In the genomic region with DNA sequence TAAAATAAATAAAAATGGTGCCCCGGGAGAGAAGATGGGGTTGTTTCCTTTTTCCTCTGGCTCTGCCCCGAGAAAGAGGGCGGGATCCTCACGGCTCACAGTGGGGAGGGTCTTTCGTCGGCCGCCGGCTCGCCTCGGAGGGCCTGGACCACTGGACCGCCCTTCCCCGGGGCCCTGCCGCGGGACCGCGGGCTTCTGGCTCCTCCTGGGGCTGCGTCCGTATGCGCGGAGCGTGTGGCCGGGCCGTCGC, we compare ENCODE assay signal across 1 cellular context.
A peak's percentile ranks its signal among the peaks of the same experiment; 100 is the strongest.
TF ChIP-seq lines count a peak whose summit lies in the region.

No MANE protein-coding gene starts in this region.

TF ChIP-seq in HepG2, 621 proteins besides CTCF, POLR2A, EP300 and RAD21 (continued from another document and continues in another):
- TF ChIP-seq, protein P1, sequence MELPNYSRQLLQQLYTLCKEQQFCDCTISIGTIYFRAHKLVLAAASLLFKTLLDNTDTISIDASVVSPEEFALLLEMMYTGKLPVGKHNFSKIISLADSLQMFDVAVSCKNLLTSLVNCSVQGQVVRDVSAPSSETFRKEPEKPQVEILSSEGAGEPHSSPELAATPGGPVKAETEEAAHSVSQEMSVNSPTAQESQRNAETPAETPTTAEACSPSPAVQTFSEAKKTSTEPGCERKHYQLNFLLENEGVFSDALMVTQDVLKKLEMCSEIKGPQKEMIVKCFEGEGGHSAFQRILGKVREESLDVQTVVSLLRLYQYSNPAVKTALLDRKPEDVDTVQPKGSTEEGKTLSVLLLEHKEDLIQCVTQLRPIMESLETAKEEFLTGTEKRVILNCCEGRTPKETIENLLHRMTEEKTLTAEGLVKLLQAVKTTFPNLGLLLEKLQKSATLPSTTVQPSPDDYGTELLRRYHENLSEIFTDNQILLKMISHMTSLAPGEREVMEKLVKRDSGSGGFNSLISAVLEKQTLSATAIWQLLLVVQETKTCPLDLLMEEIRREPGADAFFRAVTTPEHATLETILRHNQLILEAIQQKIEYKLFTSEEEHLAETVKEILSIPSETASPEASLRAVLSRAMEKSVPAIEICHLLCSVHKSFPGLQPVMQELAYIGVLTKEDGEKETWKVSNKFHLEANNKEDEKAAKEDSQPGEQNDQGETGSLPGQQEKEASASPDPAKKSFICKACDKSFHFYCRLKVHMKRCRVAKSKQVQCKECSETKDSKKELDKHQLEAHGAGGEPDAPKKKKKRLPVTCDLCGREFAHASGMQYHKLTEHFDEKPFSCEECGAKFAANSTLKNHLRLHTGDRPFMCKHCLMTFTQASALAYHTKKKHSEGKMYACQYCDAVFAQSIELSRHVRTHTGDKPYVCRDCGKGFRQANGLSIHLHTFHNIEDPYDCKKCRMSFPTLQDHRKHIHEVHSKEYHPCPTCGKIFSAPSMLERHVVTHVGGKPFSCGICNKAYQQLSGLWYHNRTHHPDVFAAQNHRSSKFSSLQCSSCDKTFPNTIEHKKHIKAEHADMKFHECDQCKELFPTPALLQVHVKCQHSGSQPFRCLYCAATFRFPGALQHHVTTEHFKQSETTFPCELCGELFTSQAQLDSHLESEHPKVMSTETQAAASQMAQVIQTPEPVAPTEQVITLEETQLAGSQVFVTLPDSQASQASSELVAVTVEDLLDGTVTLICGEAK (IDR thresholded peaks at IDR 0.05), result no peak
- TF ChIP-seq, protein P1 (CRISPR knock-in tag; IDR thresholded peaks at IDR 0.05), result 0 out of 2 replicates have a peak, but pooled peaks have one; percentile 3
- TF ChIP-seq ZFP41 (CRISPR knock-in tag; IDR thresholded peaks at IDR 0.05; ENCODE audit: borderline replicate concordance), result no peak
- TF ChIP-seq ZNF790 (CRISPR knock-in tag; IDR thresholded peaks at IDR 0.05; ENCODE audit: borderline replicate concordance), result peak; percentile 83; the same call in 1 of the 2 replicates
- 0 out of 2 replicates have a peak, but pooled peaks have one; percentile 52 for TF ChIP-seq ZNF557 (CRISPR knock-in tag; IDR thresholded peaks at IDR 0.05)
- peak; percentile 99 for TF ChIP-seq AGO2 (optimal IDR thresholded peaks at IDR 0.05; ENCODE audit: low read depth, low read length)
- TF ChIP-seq, protein P2, sequence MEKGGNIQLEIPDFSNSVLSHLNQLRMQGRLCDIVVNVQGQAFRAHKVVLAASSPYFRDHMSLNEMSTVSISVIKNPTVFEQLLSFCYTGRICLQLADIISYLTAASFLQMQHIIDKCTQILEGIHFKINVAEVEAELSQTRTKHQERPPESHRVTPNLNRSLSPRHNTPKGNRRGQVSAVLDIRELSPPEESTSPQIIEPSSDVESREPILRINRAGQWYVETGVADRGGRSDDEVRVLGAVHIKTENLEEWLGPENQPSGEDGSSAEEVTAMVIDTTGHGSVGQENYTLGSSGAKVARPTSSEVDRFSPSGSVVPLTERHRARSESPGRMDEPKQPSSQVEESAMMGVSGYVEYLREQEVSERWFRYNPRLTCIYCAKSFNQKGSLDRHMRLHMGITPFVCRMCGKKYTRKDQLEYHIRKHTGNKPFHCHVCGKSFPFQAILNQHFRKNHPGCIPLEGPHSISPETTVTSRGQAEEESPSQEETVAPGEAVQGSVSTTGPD (CRISPR knock-in tag; IDR thresholded peaks at IDR 0.05), result no peak
- peak; percentile 68; the same call in 1 of the 2 replicates for TF ChIP-seq ZNF563 (CRISPR knock-in tag; IDR thresholded peaks at IDR 0.05)
- TF ChIP-seq, protein P3, sequence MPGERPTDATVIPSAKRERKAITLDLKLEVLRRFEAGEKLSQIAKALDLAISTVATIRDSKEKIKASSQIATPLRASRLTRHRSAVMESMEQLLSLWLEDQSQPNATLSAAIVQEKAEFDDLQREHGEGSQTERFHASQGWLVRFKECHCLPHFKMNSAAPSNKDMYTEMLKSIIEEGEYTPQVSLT (CRISPR knock-in tag; IDR thresholded peaks at IDR 0.05; ENCODE audit: borderline replicate concordance, low read depth), result 0 out of 2 replicates have a peak, but pooled peaks have one; percentile 43
- TF ChIP-seq PHF21A (CRISPR knock-in tag; IDR thresholded peaks at IDR 0.05), result no peak
- TF ChIP-seq, protein P4, sequence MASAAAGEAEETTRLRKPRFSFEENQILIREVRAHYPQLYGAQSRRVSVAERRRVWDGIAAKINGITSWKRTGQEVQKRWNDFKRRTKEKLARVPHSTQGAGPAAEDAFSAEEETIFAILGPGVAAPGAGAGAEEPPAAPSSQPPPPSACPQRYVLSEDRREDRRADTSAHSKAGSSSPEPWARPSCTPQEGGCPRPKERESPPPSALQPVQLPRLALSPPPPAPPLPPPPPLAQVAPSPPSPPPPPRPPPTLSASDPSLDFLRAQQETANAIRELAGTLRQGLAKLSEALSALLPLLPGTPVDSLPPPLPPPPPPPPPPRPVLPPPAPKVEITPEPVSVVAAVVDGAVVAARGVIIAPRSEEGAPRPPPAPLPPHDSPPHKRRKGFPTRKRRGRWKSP (CRISPR knock-in tag; IDR thresholded peaks at IDR 0.05), result no peak
- TF ChIP-seq, protein P5, sequence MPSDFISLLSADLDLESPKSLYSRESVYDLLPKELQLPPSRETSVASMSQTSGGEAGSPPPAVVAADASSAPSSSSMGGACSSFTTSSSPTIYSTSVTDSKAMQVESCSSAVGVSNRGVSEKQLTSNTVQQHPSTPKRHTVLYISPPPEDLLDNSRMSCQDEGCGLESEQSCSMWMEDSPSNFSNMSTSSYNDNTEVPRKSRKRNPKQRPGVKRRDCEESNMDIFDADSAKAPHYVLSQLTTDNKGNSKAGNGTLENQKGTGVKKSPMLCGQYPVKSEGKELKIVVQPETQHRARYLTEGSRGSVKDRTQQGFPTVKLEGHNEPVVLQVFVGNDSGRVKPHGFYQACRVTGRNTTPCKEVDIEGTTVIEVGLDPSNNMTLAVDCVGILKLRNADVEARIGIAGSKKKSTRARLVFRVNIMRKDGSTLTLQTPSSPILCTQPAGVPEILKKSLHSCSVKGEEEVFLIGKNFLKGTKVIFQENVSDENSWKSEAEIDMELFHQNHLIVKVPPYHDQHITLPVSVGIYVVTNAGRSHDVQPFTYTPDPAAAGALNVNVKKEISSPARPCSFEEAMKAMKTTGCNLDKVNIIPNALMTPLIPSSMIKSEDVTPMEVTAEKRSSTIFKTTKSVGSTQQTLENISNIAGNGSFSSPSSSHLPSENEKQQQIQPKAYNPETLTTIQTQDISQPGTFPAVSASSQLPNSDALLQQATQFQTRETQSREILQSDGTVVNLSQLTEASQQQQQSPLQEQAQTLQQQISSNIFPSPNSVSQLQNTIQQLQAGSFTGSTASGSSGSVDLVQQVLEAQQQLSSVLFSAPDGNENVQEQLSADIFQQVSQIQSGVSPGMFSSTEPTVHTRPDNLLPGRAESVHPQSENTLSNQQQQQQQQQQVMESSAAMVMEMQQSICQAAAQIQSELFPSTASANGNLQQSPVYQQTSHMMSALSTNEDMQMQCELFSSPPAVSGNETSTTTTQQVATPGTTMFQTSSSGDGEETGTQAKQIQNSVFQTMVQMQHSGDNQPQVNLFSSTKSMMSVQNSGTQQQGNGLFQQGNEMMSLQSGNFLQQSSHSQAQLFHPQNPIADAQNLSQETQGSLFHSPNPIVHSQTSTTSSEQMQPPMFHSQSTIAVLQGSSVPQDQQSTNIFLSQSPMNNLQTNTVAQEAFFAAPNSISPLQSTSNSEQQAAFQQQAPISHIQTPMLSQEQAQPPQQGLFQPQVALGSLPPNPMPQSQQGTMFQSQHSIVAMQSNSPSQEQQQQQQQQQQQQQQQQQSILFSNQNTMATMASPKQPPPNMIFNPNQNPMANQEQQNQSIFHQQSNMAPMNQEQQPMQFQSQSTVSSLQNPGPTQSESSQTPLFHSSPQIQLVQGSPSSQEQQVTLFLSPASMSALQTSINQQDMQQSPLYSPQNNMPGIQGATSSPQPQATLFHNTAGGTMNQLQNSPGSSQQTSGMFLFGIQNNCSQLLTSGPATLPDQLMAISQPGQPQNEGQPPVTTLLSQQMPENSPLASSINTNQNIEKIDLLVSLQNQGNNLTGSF (CRISPR knock-in tag; IDR thresholded peaks at IDR 0.05), result peak; percentile 85; the same call in 1 of the 2 replicates
- TF ChIP-seq CC2D1A (CRISPR knock-in tag; IDR thresholded peaks at IDR 0.05), result no peak
- 0 out of 2 replicates have a peak, but pooled peaks have one; percentile 19 for TF ChIP-seq TBP (CRISPR knock-in tag; IDR thresholded peaks at IDR 0.05)
- no peak for TF ChIP-seq MTA1 (CRISPR knock-in tag; IDR thresholded peaks at IDR 0.05; ENCODE audit: borderline replicate concordance)
- peak; percentile 46; the same call in 1 of the 2 replicates for TF ChIP-seq JUND (CRISPR knock-in tag; IDR thresholded peaks at IDR 0.05)
- peak; percentile 29 for TF ChIP-seq HNRNPK (IDR thresholded peaks at IDR 0.05; ENCODE audit: low read depth, low read length, poor library complexity, severe bottlenecking)
- no peak for TF ChIP-seq GLI4 (CRISPR knock-in tag; IDR thresholded peaks at IDR 0.05; ENCODE audit: borderline replicate concordance)
- TF ChIP-seq MTF1 (CRISPR knock-in tag; IDR thresholded peaks at IDR 0.05), result 0 out of 2 replicates have a peak, but pooled peaks have one; percentile 23
- TF ChIP-seq MATR3 (CRISPR knock-in tag; IDR thresholded peaks at IDR 0.05), result no peak
- no peak for TF ChIP-seq HNF4A (CRISPR knock-in tag; IDR thresholded peaks at IDR 0.05)
- TF ChIP-seq, protein P6, sequence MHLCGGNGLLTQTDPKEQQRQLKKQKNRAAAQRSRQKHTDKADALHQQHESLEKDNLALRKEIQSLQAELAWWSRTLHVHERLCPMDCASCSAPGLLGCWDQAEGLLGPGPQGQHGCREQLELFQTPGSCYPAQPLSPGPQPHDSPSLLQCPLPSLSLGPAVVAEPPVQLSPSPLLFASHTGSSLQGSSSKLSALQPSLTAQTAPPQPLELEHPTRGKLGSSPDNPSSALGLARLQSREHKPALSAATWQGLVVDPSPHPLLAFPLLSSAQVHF (CRISPR knock-in tag; IDR thresholded peaks at IDR 0.05), result no peak
- no peak for TF ChIP-seq JUN (CRISPR knock-in tag; IDR thresholded peaks at IDR 0.05)
- TF ChIP-seq ZNF550 (CRISPR knock-in tag; IDR thresholded peaks at IDR 0.05; ENCODE audit: borderline replicate concordance), result no peak
- no peak for TF ChIP-seq PRPF4 (IDR thresholded peaks at IDR 0.05; ENCODE audit: low read depth, low read length, poor library complexity, severe bottlenecking)
- no peak for TF ChIP-seq ZNF615 (CRISPR knock-in tag; IDR thresholded peaks at IDR 0.05; ENCODE audit: borderline replicate concordance)
- no peak for TF ChIP-seq ZNF713 (CRISPR knock-in tag; IDR thresholded peaks at IDR 0.05)
- TF ChIP-seq ZNF607 (CRISPR knock-in tag; IDR thresholded peaks at IDR 0.05; ENCODE audit: borderline replicate concordance), result no peak
- TF ChIP-seq, protein P7, sequence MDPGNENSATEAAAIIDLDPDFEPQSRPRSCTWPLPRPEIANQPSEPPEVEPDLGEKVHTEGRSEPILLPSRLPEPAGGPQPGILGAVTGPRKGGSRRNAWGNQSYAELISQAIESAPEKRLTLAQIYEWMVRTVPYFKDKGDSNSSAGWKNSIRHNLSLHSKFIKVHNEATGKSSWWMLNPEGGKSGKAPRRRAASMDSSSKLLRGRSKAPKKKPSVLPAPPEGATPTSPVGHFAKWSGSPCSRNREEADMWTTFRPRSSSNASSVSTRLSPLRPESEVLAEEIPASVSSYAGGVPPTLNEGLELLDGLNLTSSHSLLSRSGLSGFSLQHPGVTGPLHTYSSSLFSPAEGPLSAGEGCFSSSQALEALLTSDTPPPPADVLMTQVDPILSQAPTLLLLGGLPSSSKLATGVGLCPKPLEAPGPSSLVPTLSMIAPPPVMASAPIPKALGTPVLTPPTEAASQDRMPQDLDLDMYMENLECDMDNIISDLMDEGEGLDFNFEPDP (CRISPR knock-in tag; conservative IDR thresholded peaks at IDR 0.05), result 0 out of 2 replicates have a peak, but pooled peaks have one; percentile 83
- TF ChIP-seq SIN3A (IDR thresholded peaks at IDR 0.05; ENCODE audit: borderline replicate concordance, low read depth, low read length), result no peak
- TF ChIP-seq MBNL3 (CRISPR knock-in tag; conservative IDR thresholded peaks at IDR 0.05), result no peak
- TF ChIP-seq ZBTB38 (CRISPR knock-in tag; IDR thresholded peaks at IDR 0.05), result no peak
- TF ChIP-seq, protein P8, sequence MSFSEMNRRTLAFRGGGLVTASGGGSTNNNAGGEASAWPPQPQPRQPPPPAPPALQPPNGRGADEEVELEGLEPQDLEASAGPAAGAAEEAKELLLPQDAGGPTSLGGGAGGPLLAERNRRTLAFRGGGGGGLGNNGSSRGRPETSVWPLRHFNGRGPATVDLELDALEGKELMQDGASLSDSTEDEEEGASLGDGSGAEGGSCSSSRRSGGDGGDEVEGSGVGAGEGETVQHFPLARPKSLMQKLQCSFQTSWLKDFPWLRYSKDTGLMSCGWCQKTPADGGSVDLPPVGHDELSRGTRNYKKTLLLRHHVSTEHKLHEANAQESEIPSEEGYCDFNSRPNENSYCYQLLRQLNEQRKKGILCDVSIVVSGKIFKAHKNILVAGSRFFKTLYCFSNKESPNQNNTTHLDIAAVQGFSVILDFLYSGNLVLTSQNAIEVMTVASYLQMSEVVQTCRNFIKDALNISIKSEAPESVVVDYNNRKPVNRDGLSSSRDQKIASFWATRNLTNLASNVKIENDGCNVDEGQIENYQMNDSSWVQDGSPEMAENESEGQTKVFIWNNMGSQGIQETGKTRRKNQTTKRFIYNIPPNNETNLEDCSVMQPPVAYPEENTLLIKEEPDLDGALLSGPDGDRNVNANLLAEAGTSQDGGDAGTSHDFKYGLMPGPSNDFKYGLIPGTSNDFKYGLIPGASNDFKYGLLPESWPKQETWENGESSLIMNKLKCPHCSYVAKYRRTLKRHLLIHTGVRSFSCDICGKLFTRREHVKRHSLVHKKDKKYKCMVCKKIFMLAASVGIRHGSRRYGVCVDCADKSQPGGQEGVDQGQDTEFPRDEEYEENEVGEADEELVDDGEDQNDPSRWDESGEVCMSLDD (CRISPR knock-in tag; IDR thresholded peaks at IDR 0.05; ENCODE audit: borderline replicate concordance), result peak; percentile 58; the same call in 1 of the 2 replicates
- TF ChIP-seq CCDC6 (CRISPR knock-in tag; IDR thresholded peaks at IDR 0.05), result no peak; the same call in 1 of the 2 replicates
- TF ChIP-seq MAZ (IDR thresholded peaks at IDR 0.05; ENCODE audit: borderline replicate concordance, low read depth, low read length), result no peak
- no peak for TF ChIP-seq MAZ (CRISPR knock-in tag; IDR thresholded peaks at IDR 0.05; ENCODE audit: low read depth)
